In genomic region chr1:156458181-156458503, GRCh38 we compare ENCODE assay signal across 9 cellular contexts.
DNase-seq lines count a peak whose midpoint lies in the region; ATAC-seq and TF ChIP-seq lines count a peak whose summit lies in the region.
"Had no signal": no experiment of that assay in that cellular context is flagged by ENCODE, and none has a peak within 500 bp of the region (broad histone marks: within the 10 kb centered on the region; RNA-seq: fewer than 3 reads in every experiment).

No MANE protein-coding gene starts in this region.

- H3K9me3 Mint-ChIP-seq in nephron: no peaks in the 10 kb centered on the region

- peaks cover 5% of the 10 kb centered on the region for H3K27me3 Mint-ChIP-seq in nephron (ENCODE audit: low read depth)

- TF ChIP-seq CTCF in KMS-11 (conservative IDR thresholded peaks at IDR 0.05; ENCODE audit: low read depth, low read length): peak; percentile 8; the same call in 1 of the 2 replicates
- no peak for TF ChIP-seq CTCF in choroid plexus epithelial cell (conservative IDR thresholded peaks at IDR 0.05; ENCODE audit: low read depth, low read length)
- no peak for TF ChIP-seq CTCF in nephron (IDR thresholded peaks at IDR 0.05; ENCODE audit: unreplicated experiment in 3 of 3)

- H3K4me1 ChIP-seq in BLaER1 treated with 17β-estradiol and CSF1 and Interleukin-3, amounts not matched to agents 10 nM and 100 nM: peaks cover 14 to 44% (median 26%) of the 10 kb centered on the region in 10 experiments
- peaks cover 17% of the 10 kb centered on the region for H3K4me1 ChIP-seq in KMS-11 (ENCODE audit: low read depth, poor library complexity, severe bottlenecking)

- H3K4me3 ChIP-seq in BLaER1 treated with 17β-estradiol and CSF1 and Interleukin-3, amounts not matched to agents 10 nM and 100 nM: no peak overlapping the region
- H3K4me3 ChIP-seq in KMS-11 (IDR thresholded peaks at IDR 0.05; ENCODE audit: insufficient read depth, low read depth, low read length) (no peak overlapping the region), choroid plexus epithelial cell (ENCODE audit: low read depth, low read length) (no peak overlapping the region)

- no peaks in the 10 kb centered on the region for H3K9me3 ChIP-seq in BLaER1 treated with 17β-estradiol and CSF1 and Interleukin-3, amounts not matched to agents 10 nM and 100 nM (replicated peaks in 1 of 11)

- peak overlapping the region; percentile 60 to 97 (median 89) for H3K4me2 ChIP-seq in BLaER1 treated with 17β-estradiol and CSF1 and Interleukin-3, amounts not matched to agents 10 nM and 100 nM
- H3K4me2 ChIP-seq in KMS-11: peak overlapping the region; percentile 84; the same call in 1 of the 2 replicates

- peaks cover 10% of the 10 kb centered on the region for H3K4me1 Mint-ChIP-seq in nephron

- ATAC-seq in HG02588 (IDR thresholded peaks at IDR 0.05; ENCODE audit: unreplicated experiment): no peak

- peaks cover 0 to 10% (median 3%) of the 10 kb centered on the region in 11 experiments; a peak in 15 of 22 replicates for H3K36me3 ChIP-seq in BLaER1 treated with 17β-estradiol and CSF1 and Interleukin-3, amounts not matched to agents 10 nM and 100 nM
- H3K36me3 ChIP-seq in KMS-11 (ENCODE audit: insufficient read depth): no peaks in the 10 kb centered on the region

- no peak overlapping the region for H2AFZ ChIP-seq in KMS-11 (ENCODE audit: low read depth)

- H3K36me3 Mint-ChIP-seq in nephron (ENCODE audit: low read depth): peaks cover 3% of the 10 kb centered on the region

- H3K4me3 Mint-ChIP-seq in nephron: peak overlapping the region; percentile 21 to 69 (median 62)

- H3K27ac ChIP-seq in BLaER1 treated with 17β-estradiol and CSF1 and Interleukin-3, amounts not matched to agents 10 nM and 100 nM: peak overlapping the region in 8 of 11 experiments; percentile 27 to 98 (median 90); a peak in 13 of 22 replicates
- H3K27ac ChIP-seq in KMS-11: peak overlapping the region; percentile 84; the same call in 1 of the 2 replicates

- H3K79me2 ChIP-seq in KMS-11 (ENCODE audit: insufficient read depth, low read depth): no peaks in the 10 kb centered on the region

- peak overlapping the region in 1 of 11 experiments; percentile 69; a peak in 3 of 22 replicates for H3K9ac ChIP-seq in BLaER1 treated with 17β-estradiol and CSF1 and Interleukin-3, amounts not matched to agents 10 nM and 100 nM
- peak overlapping the region; percentile 76; the same call in 1 of the 2 replicates for H3K9ac ChIP-seq in KMS-11

- H3K27me3 ChIP-seq in BLaER1 treated with 17β-estradiol and CSF1 and Interleukin-3, amounts not matched to agents 10 nM and 100 nM: no peaks in the 10 kb centered on the region
- no peaks in the 10 kb centered on the region for H3K27me3 ChIP-seq in KMS-11 (ENCODE audit: insufficient read depth, low read depth)

- H3K27ac Mint-ChIP-seq in nephron: peak overlapping the region in 1 of 3 experiments; percentile 41

- peak; percentile 72 for DNase-seq in choroid plexus epithelial cell (ENCODE audit: low read depth)
- DNase-seq in hippocampal formation (lab: John Stamatoyannopoulos, UW): no peak
- no peak for DNase-seq in NOMO-1 treated with dmso at 0.1 percent for 144 hours (lab: John Stamatoyannopoulos, UW; ENCODE audit: unreplicated experiment)
- DNase-seq in RPMI8226: no peak
- DNase-seq: NCI-H146 had no signal

- H4K20me1 ChIP-seq in BLaER1 treated with 17β-estradiol and CSF1 and Interleukin-3, amounts not matched to agents 10 nM and 100 nM: peaks cover 0 to 27% (median 15%) of the 10 kb centered on the region in 11 experiments; a peak in 13 of 22 replicates
- H4K20me1 ChIP-seq in KMS-11 (ENCODE audit: insufficient read depth): no peaks in the 10 kb centered on the region
